ENCODE assay signal across 2 cellular contexts in the genomic region with DNA sequence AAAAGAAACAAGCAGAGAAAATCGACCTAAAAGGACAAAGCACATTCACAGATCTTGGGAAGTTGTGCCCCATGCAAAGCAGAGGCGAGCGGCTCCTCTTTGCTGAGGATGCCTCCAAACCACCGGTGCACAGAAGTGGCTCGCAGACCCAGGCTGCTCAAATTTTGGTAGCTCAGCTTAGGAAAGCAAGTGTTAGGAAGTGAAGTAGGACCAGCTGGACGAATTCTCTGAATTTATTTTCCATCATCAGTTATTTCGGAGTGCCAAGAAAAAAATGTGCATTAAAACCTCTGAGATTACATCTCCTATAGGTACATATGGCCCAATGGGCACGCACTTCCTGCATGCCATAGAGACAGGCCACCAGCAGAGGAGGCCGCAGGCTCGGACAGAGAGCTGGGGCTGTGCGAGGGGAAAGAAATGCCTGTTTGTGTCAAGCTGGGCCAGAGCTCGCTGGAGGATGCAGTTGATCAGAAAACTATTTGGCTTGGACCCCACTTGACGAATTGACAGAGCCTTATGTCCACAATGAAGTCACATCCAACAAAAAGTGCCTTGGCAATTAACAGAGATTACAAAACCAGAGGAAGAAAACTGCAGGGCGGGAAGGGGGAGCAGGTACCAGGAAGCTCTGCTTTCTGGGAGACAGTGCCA.
TF ChIP-seq lines count a peak whose summit lies in the region.

No MANE protein-coding gene starts in this region.

TF ChIP-seq in GM12891, 5 proteins besides CTCF, POLR2A, EP300 and RAD21 (continued from another document):
- TF ChIP-seq POLR2AphosphoS5 (IDR thresholded peaks at IDR 0.05; ENCODE audit: low read depth, low read length) (no peak), TAF1 (IDR thresholded peaks at IDR 0.05; ENCODE audit: low read depth, low read length) (no peak), SPI1 (IDR thresholded peaks at IDR 0.05; ENCODE audit: low read depth, low read length) (no peak)
TF ChIP-seq in GM12891: peak in this region for 0.

TF ChIP-seq in H1, 55 proteins besides CTCF, POLR2A, EP300 and RAD21 (continued from another document):
- TF ChIP-seq YY1 (IDR thresholded peaks at IDR 0.05; ENCODE audit: low read depth, low read length) (0 out of 2 replicates have a peak, but pooled peaks have one; percentile 18), POU5F1 (IDR thresholded peaks at IDR 0.05; ENCODE audit: low read depth, low read length) (no peak), SP1 (IDR thresholded peaks at IDR 0.05; ENCODE audit: low read depth, low read length) (no peak), TEAD4 (IDR thresholded peaks at IDR 0.05; ENCODE audit: low read depth, low read length) (0 out of 2 replicates have a peak, but pooled peaks have one; percentile 33)
